1 cellular context compared by ENCODE assay signal in the genomic region with DNA sequence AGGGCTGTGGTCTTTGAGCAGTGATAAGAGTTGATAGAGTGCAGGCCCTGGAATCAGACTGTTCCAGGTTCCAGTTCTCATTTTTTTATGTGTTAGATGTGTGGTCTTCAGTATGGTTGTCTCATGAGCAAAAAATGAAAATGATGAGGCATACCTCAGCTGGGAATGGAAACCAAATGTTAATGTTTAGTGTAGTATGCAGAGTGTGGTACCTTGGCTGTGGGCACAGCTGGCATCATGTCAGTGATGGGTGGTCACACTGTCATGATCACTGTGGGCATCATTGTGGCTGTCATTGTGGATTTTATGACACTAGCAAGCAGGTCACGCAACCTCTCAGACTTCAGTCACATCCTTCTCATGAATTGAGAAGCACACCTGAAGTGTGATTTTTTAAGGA.
TF ChIP-seq lines count a peak whose summit lies in the region.

No MANE protein-coding gene starts in this region.

TF ChIP-seq in IMR-90, 13 proteins besides CTCF, POLR2A, EP300 and RAD21 (continued from another document):
- TF ChIP-seq USF2 (IDR thresholded peaks at IDR 0.05; ENCODE audit: low read depth, low read length): no peak
- TF ChIP-seq RFX5 (IDR thresholded peaks at IDR 0.05; ENCODE audit: low read depth, low read length): no peak
TF ChIP-seq in IMR-90: peak in this region for 0.
